In the genomic region with DNA sequence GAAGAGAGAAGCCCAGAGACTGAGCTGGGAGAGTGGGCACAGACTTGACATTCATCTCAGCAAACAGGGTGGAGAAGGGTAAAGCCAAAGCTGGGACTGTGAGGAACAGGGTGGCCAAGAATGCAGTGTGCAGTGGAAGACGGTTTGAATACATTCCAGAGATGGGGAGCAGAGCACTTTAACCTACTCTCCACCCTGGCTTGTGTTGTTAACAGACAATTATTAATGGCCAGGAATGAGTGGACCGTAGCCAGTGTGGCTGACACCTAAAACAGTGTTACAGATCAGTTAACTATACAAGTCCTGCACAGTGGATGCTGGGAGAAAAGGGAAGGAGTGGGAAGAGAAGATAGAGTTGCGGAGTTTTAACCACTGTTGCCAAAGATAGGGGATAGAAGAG, we compare ENCODE assay signal across 1 cellular context.
TF ChIP-seq lines count a peak whose summit lies in the region.

No MANE protein-coding gene starts in this region.

TF ChIP-seq in K562, 482 proteins besides CTCF, POLR2A, EP300 and RAD21:
- TF ChIP-seq, protein P1, sequence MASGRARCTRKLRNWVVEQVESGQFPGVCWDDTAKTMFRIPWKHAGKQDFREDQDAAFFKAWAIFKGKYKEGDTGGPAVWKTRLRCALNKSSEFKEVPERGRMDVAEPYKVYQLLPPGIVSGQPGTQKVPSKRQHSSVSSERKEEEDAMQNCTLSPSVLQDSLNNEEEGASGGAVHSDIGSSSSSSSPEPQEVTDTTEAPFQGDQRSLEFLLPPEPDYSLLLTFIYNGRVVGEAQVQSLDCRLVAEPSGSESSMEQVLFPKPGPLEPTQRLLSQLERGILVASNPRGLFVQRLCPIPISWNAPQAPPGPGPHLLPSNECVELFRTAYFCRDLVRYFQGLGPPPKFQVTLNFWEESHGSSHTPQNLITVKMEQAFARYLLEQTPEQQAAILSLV (tag; IDR thresholded peaks at IDR 0.05) = no peak
- TF ChIP-seq MBD2 (IDR thresholded peaks at IDR 0.05; ENCODE audit: borderline replicate concordance, low read depth) (no peak), CBX8 (IDR thresholded peaks at IDR 0.05; ENCODE audit: borderline replicate concordance, extremely low read depth, low read depth, low read length, poor library complexity, severe bottlenecking) (no peak), THRAP3 (IDR thresholded peaks at IDR 0.05; ENCODE audit: borderline replicate concordance) (no peak), RAD51 (IDR thresholded peaks at IDR 0.05; ENCODE audit: borderline replicate concordance, low read depth) (no peak), EWSR1 (IDR thresholded peaks at IDR 0.05; ENCODE audit: borderline replicate concordance, low read depth, partially characterized antibody) (no peak), ZNF134 (CRISPR knock-in tag; conservative IDR thresholded peaks at IDR 0.05) (no peak), MCM2 (IDR thresholded peaks at IDR 0.05; ENCODE audit: low read depth) (no peak), PCBP2 (IDR thresholded peaks at IDR 0.05; ENCODE audit: low read depth, low read length, poor library complexity, severe bottlenecking) (no peak), CHD1 (IDR thresholded peaks at IDR 0.05; ENCODE audit: low read length) (no peak), CHD2 (IDR thresholded peaks at IDR 0.05; ENCODE audit: low read depth, low read length) (no peak), HOXB6 (CRISPR knock-in tag; IDR thresholded peaks at IDR 0.05; ENCODE audit: borderline replicate concordance) (no peak)
- TF ChIP-seq, protein P2, sequence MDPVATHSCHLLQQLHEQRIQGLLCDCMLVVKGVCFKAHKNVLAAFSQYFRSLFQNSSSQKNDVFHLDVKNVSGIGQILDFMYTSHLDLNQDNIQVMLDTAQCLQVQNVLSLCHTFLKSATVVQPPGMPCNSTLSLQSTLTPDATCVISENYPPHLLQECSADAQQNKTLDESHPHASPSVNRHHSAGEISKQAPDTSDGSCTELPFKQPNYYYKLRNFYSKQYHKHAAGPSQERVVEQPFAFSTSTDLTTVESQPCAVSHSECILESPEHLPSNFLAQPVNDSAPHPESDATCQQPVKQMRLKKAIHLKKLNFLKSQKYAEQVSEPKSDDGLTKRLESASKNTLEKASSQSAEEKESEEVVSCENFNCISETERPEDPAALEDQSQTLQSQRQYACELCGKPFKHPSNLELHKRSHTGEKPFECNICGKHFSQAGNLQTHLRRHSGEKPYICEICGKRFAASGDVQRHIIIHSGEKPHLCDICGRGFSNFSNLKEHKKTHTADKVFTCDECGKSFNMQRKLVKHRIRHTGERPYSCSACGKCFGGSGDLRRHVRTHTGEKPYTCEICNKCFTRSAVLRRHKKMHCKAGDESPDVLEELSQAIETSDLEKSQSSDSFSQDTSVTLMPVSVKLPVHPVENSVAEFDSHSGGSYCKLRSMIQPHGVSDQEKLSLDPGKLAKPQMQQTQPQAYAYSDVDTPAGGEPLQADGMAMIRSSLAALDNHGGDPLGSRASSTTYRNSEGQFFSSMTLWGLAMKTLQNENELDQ (CRISPR knock-in tag; IDR thresholded peaks at IDR 0.05; ENCODE audit: borderline replicate concordance) = no peak
- TF ChIP-seq, protein P3, sequence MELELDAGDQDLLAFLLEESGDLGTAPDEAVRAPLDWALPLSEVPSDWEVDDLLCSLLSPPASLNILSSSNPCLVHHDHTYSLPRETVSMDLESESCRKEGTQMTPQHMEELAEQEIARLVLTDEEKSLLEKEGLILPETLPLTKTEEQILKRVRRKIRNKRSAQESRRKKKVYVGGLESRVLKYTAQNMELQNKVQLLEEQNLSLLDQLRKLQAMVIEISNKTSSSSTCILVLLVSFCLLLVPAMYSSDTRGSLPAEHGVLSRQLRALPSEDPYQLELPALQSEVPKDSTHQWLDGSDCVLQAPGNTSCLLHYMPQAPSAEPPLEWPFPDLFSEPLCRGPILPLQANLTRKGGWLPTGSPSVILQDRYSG (tag; conservative IDR thresholded peaks at IDR 0.05; ENCODE audit: low read depth) = no peak
- TF ChIP-seq, protein P4, sequence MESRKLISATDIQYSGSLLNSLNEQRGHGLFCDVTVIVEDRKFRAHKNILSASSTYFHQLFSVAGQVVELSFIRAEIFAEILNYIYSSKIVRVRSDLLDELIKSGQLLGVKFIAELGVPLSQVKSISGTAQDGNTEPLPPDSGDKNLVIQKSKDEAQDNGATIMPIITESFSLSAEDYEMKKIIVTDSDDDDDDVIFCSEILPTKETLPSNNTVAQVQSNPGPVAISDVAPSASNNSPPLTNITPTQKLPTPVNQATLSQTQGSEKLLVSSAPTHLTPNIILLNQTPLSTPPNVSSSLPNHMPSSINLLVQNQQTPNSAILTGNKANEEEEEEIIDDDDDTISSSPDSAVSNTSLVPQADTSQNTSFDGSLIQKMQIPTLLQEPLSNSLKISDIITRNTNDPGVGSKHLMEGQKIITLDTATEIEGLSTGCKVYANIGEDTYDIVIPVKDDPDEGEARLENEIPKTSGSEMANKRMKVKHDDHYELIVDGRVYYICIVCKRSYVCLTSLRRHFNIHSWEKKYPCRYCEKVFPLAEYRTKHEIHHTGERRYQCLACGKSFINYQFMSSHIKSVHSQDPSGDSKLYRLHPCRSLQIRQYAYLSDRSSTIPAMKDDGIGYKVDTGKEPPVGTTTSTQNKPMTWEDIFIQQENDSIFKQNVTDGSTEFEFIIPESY (CRISPR knock-in tag; IDR thresholded peaks at IDR 0.05) = no peak
- TF ChIP-seq, protein P5, sequence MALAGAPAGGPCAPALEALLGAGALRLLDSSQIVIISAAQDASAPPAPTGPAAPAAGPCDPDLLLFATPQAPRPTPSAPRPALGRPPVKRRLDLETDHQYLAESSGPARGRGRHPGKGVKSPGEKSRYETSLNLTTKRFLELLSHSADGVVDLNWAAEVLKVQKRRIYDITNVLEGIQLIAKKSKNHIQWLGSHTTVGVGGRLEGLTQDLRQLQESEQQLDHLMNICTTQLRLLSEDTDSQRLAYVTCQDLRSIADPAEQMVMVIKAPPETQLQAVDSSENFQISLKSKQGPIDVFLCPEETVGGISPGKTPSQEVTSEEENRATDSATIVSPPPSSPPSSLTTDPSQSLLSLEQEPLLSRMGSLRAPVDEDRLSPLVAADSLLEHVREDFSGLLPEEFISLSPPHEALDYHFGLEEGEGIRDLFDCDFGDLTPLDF (CRISPR knock-in tag; IDR thresholded peaks at IDR 0.05) = no peak
- TF ChIP-seq, protein P6, sequence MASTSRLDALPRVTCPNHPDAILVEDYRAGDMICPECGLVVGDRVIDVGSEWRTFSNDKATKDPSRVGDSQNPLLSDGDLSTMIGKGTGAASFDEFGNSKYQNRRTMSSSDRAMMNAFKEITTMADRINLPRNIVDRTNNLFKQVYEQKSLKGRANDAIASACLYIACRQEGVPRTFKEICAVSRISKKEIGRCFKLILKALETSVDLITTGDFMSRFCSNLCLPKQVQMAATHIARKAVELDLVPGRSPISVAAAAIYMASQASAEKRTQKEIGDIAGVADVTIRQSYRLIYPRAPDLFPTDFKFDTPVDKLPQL (IDR thresholded peaks at IDR 0.05; ENCODE audit: extremely low read depth, insufficient read length) = no peak
- TF ChIP-seq, protein P7, sequence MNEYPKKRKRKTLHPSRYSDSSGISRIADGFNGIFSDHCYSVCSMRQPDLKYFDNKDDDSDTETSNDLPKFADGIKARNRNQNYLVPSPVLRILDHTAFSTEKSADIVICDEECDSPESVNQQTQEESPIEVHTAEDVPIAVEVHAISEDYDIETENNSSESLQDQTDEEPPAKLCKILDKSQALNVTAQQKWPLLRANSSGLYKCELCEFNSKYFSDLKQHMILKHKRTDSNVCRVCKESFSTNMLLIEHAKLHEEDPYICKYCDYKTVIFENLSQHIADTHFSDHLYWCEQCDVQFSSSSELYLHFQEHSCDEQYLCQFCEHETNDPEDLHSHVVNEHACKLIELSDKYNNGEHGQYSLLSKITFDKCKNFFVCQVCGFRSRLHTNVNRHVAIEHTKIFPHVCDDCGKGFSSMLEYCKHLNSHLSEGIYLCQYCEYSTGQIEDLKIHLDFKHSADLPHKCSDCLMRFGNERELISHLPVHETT (CRISPR knock-in tag; conservative IDR thresholded peaks at IDR 0.05 in 1 of 2, IDR thresholded peaks at IDR 0.05 in 1 of 2) = no peak
